Comparison of ENCODE assay signal across 14 cellular contexts in the genomic region with DNA sequence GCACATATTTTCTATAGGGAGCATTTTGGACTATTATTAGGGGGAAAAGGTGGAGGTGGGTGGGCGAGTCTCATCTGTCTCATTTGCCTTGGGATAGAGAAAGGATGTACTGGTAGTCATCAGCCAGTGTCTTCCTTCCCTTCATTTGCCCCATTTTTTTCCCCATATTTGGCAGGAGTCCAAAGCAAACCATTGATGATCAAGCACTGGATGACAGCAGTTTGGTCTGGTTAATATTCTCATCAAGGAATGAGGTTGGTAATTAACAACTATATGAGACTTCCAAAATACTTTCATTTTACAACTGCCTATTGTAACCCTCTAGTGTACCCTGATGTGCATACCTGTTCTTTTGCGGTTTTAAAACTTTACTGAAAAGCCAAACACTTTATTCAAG. TPM values are rescaled to one million over a fixed set of nuclear protein-coding genes. Genes with fewer than 3 reads are reported as not detected.
DNase-seq lines count a peak whose midpoint lies in the region; ATAC-seq, FAIRE-seq and TF ChIP-seq lines count a peak whose summit lies in the region.
"Had no signal": no experiment of that assay in that cellular context is flagged by ENCODE, and none has a peak within 500 bp of the region (broad histone marks: within the 10 kb centered on the region; RNA-seq: fewer than 3 reads in every experiment).

No MANE protein-coding gene starts in this region.

- no peaks in the 10 kb centered on the region for H3K9me3 Mint-ChIP-seq in MCF 10A (ENCODE audit: unreplicated experiment)
- H3K9me3 Mint-ChIP-seq in naive thymus-derived CD8-positive, alpha-beta T cell = peaks cover 0 to 11% (median 2%) of the 10 kb centered on the region in 9 donors

- H3K4me3 Mint-ChIP-seq in MCF 10A (ENCODE audit: unreplicated experiment) = no peak overlapping the region
- no peak overlapping the region for H3K4me3 Mint-ChIP-seq in naive thymus-derived CD8-positive, alpha-beta T cell
- H3K4me3 Mint-ChIP-seq: CD4-positive, alpha-beta memory T cell had no signal

- no peaks in the 10 kb centered on the region for H3K36me3 Mint-ChIP-seq in MCF 10A (ENCODE audit: insufficient read depth, unreplicated experiment)
- no peaks in the 10 kb centered on the region for H3K36me3 Mint-ChIP-seq in naive thymus-derived CD8-positive, alpha-beta T cell
- H3K36me3 Mint-ChIP-seq: CD4-positive, alpha-beta memory T cell had no signal

- in situ Hi-C loops in K562 (cut with MboI) = no loop called here

- no peak for TF ChIP-seq CTCF in MCF 10A (IDR thresholded peaks at IDR 0.05; ENCODE audit: unreplicated experiment)
- no peak for TF ChIP-seq CTCF in breast epithelium (IDR thresholded peaks at IDR 0.05)
- no peak for TF ChIP-seq CTCF in K562 (IDR thresholded peaks at IDR 0.05 in 2 of 3, conservative IDR thresholded peaks at IDR 0.05 in 1 of 3; ENCODE audit: insufficient read depth in 2 of 3, low read depth in 1 of 3, low read length in 3 of 3)

- WGBS in K562 (ENCODE audit: insufficient coverage, low coverage, missing lambda C conversion rate) = 0% methylated on average over 2 of the region's 2 CpGs
- 68% methylated on average over 2 of the region's 2 CpGs for WGBS in mesenchymal stem cell

- peaks cover 1% of the 10 kb centered on the region for H3K79me1 ChIP-seq in mesenchymal stem cell (replicated peaks; ENCODE audit: low read length, poor library complexity, severe bottlenecking)

- H3K27ac ChIP-seq in breast epithelium (peak overlapping the region in 1 of 2 donors; percentile 14), K562 (ENCODE audit: extremely low read depth, low read depth, low read length) (no peak overlapping the region), mesenchymal stem cell (ENCODE audit: low read length, poor library complexity, severe bottlenecking) (peak overlapping the region; percentile 98)
- H3K27ac ChIP-seq: RWPE1, SJCRH30 had no signal

- H3K36me3 ChIP-seq in breast epithelium = no peaks in the 10 kb centered on the region
- no peaks in the 10 kb centered on the region for H3K36me3 ChIP-seq in K562 (ENCODE audit: control insufficient read depth, insufficient read depth, low read length)
- no peaks in the 10 kb centered on the region for H3K36me3 ChIP-seq in mesenchymal stem cell (ENCODE audit: control insufficient read depth in 1 of 2, insufficient read depth in 2 of 2, low read depth in 1 of 2, low read length in 2 of 2)
- H3K36me3 ChIP-seq: SJCRH30 had no signal

- H4K20me1 ChIP-seq in K562 (replicated peaks; ENCODE audit: control insufficient read depth, insufficient read depth, low read length) = no peaks in the 10 kb centered on the region

- no peaks in the 10 kb centered on the region for H3K9me1 ChIP-seq in K562 (ENCODE audit: control insufficient read depth, insufficient read depth, low read length)

- H3K27me3 ChIP-seq in breast epithelium (no peaks in the 10 kb centered on the region), K562 (ENCODE audit: control insufficient read depth in 2 of 2, insufficient read depth in 2 of 2, low read length in 2 of 2) (no peaks in the 10 kb centered on the region), mesenchymal stem cell (ENCODE audit: control insufficient read depth in 1 of 2, insufficient read depth in 1 of 2, low read length in 2 of 2) (peaks cover 0 to 22% of the 10 kb centered on the region in 2 experiments)
- H3K27me3 ChIP-seq: SJCRH30 had no signal

- ATAC-seq in K562 (no peak), GM18909 (IDR thresholded peaks at IDR 0.05; ENCODE audit: poor library complexity, unreplicated experiment) (no peak)
- no peak for ATAC-seq in naive thymus-derived CD8-positive, alpha-beta T cell

- H3K27me3 Mint-ChIP-seq in MCF 10A (ENCODE audit: insufficient read depth, unreplicated experiment) = no peaks in the 10 kb centered on the region
- peaks cover 1 to 11% (median 9%) of the 10 kb centered on the region in 5 donors for H3K27me3 Mint-ChIP-seq in naive thymus-derived CD8-positive, alpha-beta T cell

- POLR2A ChIA-PET in MCF 10A (lab: Yijun Ruan, JAX) = no interaction called here
- POLR2A ChIA-PET in K562 (lab: Yijun Ruan, JAX) = no interaction called here
- POLR2A ChIA-PET in naive thymus-derived CD8-positive, alpha-beta T cell (lab: Charles Lee) = no interaction called here

- TF ChIP-seq RAD21 in K562 (CRISPR knock-in tag; conservative IDR thresholded peaks at IDR 0.05 in 1 of 2, IDR thresholded peaks at IDR 0.05 in 1 of 2) = no peak

- BruUV-seq in MCF 10A (replicated peaks; lab: Mats Ljungman, UMichigan) = no TSS peak
- BruUV-seq in K562 (replicated peaks; lab: Mats Ljungman, UMichigan) = no TSS peak

- no peak for TF ChIP-seq EP300 in K562 (IDR thresholded peaks at IDR 0.05; ENCODE audit: low read length)

- H3K4me1 ChIP-seq in breast epithelium (no peaks in the 10 kb centered on the region), K562 (replicated peaks in 1 of 2; ENCODE audit: control insufficient read depth in 2 of 2, insufficient read depth in 2 of 2, low read length in 2 of 2) (no peaks in the 10 kb centered on the region), mesenchymal stem cell (ENCODE audit: control insufficient read depth, insufficient read depth, low read depth, low read length) (peaks cover 12% of the 10 kb centered on the region)

- no peaks in the 10 kb centered on the region for H3K79me2 ChIP-seq in K562 (ENCODE audit: control insufficient read depth, insufficient read depth, low read length)

- no peak overlapping the region for H2BK15ac ChIP-seq in mesenchymal stem cell (ENCODE audit: low read depth, poor library complexity, severe bottlenecking)

- peak overlapping the region; percentile 95 for H2BK5ac ChIP-seq in mesenchymal stem cell (ENCODE audit: low read depth, low read length, poor library complexity, severe bottlenecking)

- peak overlapping the region; percentile 66 for H2AK5ac ChIP-seq in mesenchymal stem cell (ENCODE audit: low read length, severe bottlenecking)

- FAIRE-seq in K562 (lab: Jason Lieb, UNC) = no peak
- FAIRE-seq: HepG2 had no signal

- H3K18ac ChIP-seq in mesenchymal stem cell (ENCODE audit: low read depth in 1 of 2, low read length in 2 of 2) = no peak overlapping the region

- TF ChIP-seq POLR2A in breast epithelium (IDR thresholded peaks at IDR 0.05) (no peak), K562 (conservative IDR thresholded peaks at IDR 0.05) (no peak)

- H3K14ac ChIP-seq in mesenchymal stem cell (ENCODE audit: low read length in 2 of 2) = no peak overlapping the region

- no peak overlapping the region for H2BK12ac ChIP-seq in mesenchymal stem cell (ENCODE audit: low read length in 2 of 2)

- intact Hi-C loops in MCF 10A (cut with micrococcal nuclease) = no loop called here
- intact Hi-C loops in breast epithelium (cut with DNase I; ENCODE audit: low total_unique reads) = no loop called here
- intact Hi-C loops in K562 (cut with micrococcal nuclease) = no loop called here

- no peak overlapping the region for H3K4me3 ChIP-seq in breast epithelium
- H3K4me3 ChIP-seq in K562 = no peak overlapping the region
- H3K4me3 ChIP-seq in mesenchymal stem cell (ENCODE audit: insufficient read depth in 1 of 2, low read depth in 1 of 2, low read length in 2 of 2) = no peak overlapping the region
- H3K4me3 ChIP-seq: SJCRH30 had no signal

- H3K4me2 ChIP-seq in K562 (ENCODE audit: insufficient read depth, low read length) (no peak overlapping the region), mesenchymal stem cell (ENCODE audit: low read length, poor library complexity, severe bottlenecking) (peak overlapping the region; percentile 12)

- H3K9me3 ChIP-seq in breast epithelium (no peaks in the 10 kb centered on the region), K562 (replicated peaks; ENCODE audit: control insufficient read depth, insufficient read depth, low read depth, low read length) (no peaks in the 10 kb centered on the region), mesenchymal stem cell (ENCODE audit: control insufficient read depth, low read length) (peaks cover 5% of the 10 kb centered on the region)

- H2AFZ ChIP-seq in K562 (ENCODE audit: low read depth, low read length) = no peak overlapping the region
- no peak overlapping the region for H2AFZ ChIP-seq in mesenchymal stem cell (ENCODE audit: low read depth, low read length)

- H3K9ac ChIP-seq in K562 (ENCODE audit: insufficient read depth in 1 of 2, low read depth in 2 of 2, low read length in 2 of 2) (no peak overlapping the region), mesenchymal stem cell (ENCODE audit: low read length) (no peak overlapping the region)

- no peak overlapping the region for H3K27ac Mint-ChIP-seq in MCF 10A (ENCODE audit: low read depth, unreplicated experiment)
- no peak overlapping the region for H3K27ac Mint-ChIP-seq in naive thymus-derived CD8-positive, alpha-beta T cell
- H3K27ac Mint-ChIP-seq: CD4-positive, alpha-beta memory T cell had no signal

- DNase-seq in MCF 10A (ENCODE audit: unreplicated experiment) = peak; percentile 21
- DNase-seq in breast epithelium (ENCODE audit: low spot score in 2 of 2) = no peak
- DNase-seq in K562 (ENCODE audit: extremely low read depth in 1 of 4, low spot score in 3 of 4) = no peak
- no peak for DNase-seq in mesenchymal stem cell
- DNase-seq in naive thymus-derived CD8-positive, alpha-beta T cell = no peak
- DNase-seq in UCSD-AML1 (lab: John Stamatoyannopoulos, UW; ENCODE audit: unreplicated experiment) = no peak
- DNase-seq: AML-193; CD4-positive, alpha-beta memory T cell; Karpas-422; NCI-H187 treated with DMSO at 0.1 percent for 48 hours had no signal

- H4K91ac ChIP-seq in mesenchymal stem cell (ENCODE audit: low read length) = no peak overlapping the region

- no peak overlapping the region for H4K8ac ChIP-seq in mesenchymal stem cell (ENCODE audit: low read length)

- no peak overlapping the region for H3K4ac ChIP-seq in mesenchymal stem cell (ENCODE audit: low read depth in 1 of 2, low read length in 2 of 2)

- CTCF ChIA-PET in MCF 10A (lab: Yijun Ruan, JAX) (interaction anchor here (1.0 to 3.3 kb wide), 2 partner anchors 25 to 95 kb away, joined by 3 to 22 read pairs; no protein-coding TSS in a partner anchor), K562 (lab: Yijun Ruan, JAX; ENCODE audit: low intra/inter-chr PET ratio) (no interaction called here)

- no peak overlapping the region for H2BK120ac ChIP-seq in mesenchymal stem cell (ENCODE audit: low read depth, low read length)

- H3K23ac ChIP-seq in mesenchymal stem cell (ENCODE audit: low read length in 2 of 2) = no peak overlapping the region

- peaks cover 12% of the 10 kb centered on the region for H3K4me1 Mint-ChIP-seq in MCF 10A (ENCODE audit: insufficient read depth, unreplicated experiment)
- H3K4me1 Mint-ChIP-seq in naive thymus-derived CD8-positive, alpha-beta T cell = no peaks in the 10 kb centered on the region
- H3K4me1 Mint-ChIP-seq: CD4-positive, alpha-beta memory T cell had no signal

RNA-seq across cellular contexts. Expression of gene IGFBP7, which starts 22.6 kb away (rescaled TPM):
- total RNA-seq in MCF 10A (2022) (55.2 and 61.9 TPM in 2 replicates), breast epithelium (100 to 1,000 TPM; 205 to 769 (median 622) TPM), K562 (2014; rRNA removed) (not detected in 2 replicates), K562 (2014; rRNA removed; fragmentation: Illumina TruSeq; extraction: Trizol) (not detected in 2 replicates), K562 (2015; rRNA removed; fragmentation: Illumina TruSeq; extraction: Trizol) (not detected in 2 replicates), K562 (2021) (0.29 and 0.54 TPM in 2 replicates)
- not detected in 2 replicates for total RNA-seq in K562 (2011; cell fraction: chromatin; rRNA removed; ENCODE audit: low replicate concordance)
- total RNA-seq in K562 (2011; cell fraction: nucleolus; rRNA removed) = not detected in 2 replicates
- total RNA-seq in K562 (2011; cell fraction: nucleoplasm; rRNA removed) = not detected in 2 replicates
- polyA plus RNA-seq in K562 (2011; rRNA removed) (not detected in 2 replicates), K562 (2014; fragmentation: Illumina TruSeq; extraction: Trizol) (not detected in 2 replicates), K562 (2014; fragmentation: Nextera tagmentation; extraction: Ambion mirVana) (under 1 TPM; 0.27 to 0.49 TPM), K562 (2014; rRNA removed) (not detected in 2 replicates)
- 0.12 and 0.18 TPM in 2 replicates for polyA plus RNA-seq in K562 (2011; cell fraction: cytosol; rRNA removed)
- not detected in 2 replicates for polyA plus RNA-seq in K562 (2011; cell fraction: nucleus; rRNA removed)
- polyA plus RNA-seq in K562 (2012) = 0.12 and 0.25 TPM in 2 replicates
- polyA minus RNA-seq in K562 (2011; rRNA and poly(A)+ RNA removed) = not detected in 2 replicates
- not detected in 2 replicates for polyA minus RNA-seq in K562 (2011; cell fraction: cytosol; rRNA and poly(A)+ RNA removed)
- polyA minus RNA-seq in K562 (2011; cell fraction: nucleus; rRNA and poly(A)+ RNA removed) = not detected in 2 replicates
- polyA plus RNA-seq in mesenchymal stem cell (2013, experiment 1 of 2) = 2,552 TPM
- polyA plus RNA-seq in mesenchymal stem cell (2013, experiment 2 of 2) = 3,066 TPM
- not detected for total RNA-seq in naive thymus-derived CD8-positive, alpha-beta T cell
- not detected for polyA plus RNA-seq in naive thymus-derived CD8-positive, alpha-beta T cell
- total RNA-seq: CD4-positive, alpha-beta memory T cell had no signal
- polyA plus RNA-seq: CD4-positive, alpha-beta memory T cell had no signal

Comparison
In these comparisons a context has a peak if more than half of its experiments do, and no peak if none do; other contexts are left out.
1. RNA of gene IGFBP7, which starts 22.6 kb away (total RNA-seq): 205 to 769 TPM in breast epithelium and 55.2 to 61.9 TPM in MCF 10A; not detected in naive thymus-derived CD8-positive, alpha-beta T cell and 0.29 to 0.54 TPM in K562; every median in the first group is over 10 times any median in the second.